21 cellular contexts compared by ENCODE assay signal in the genomic region with DNA sequence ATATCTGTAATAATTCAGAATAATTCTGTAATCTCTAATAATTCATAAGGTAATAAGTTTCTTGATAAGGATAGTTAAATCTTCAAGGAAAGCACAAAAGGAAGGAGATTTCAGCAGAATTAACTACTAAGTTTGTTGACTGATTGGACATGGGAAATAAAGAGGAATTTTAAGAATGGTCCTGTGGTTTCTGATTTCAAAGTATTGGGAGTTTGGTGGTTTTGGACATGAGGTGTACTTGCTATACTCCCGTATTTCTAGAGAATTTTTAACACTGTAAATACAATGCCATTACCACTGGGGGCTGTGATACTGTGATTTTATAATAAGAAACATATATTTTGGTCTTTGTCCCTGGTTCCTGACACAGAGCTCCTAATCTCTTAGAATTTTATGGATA.
DNase-seq lines count a peak whose midpoint lies in the region; ATAC-seq, FAIRE-seq and TF ChIP-seq lines count a peak whose summit lies in the region.
"Had no signal": no experiment of that assay in that cellular context is flagged by ENCODE, and none has a peak within 500 bp of the region (broad histone marks: within the 10 kb centered on the region; RNA-seq: fewer than 3 reads in every experiment).

No MANE protein-coding gene starts in this region.

- no peak overlapping the region for H3K27ac ChIP-seq in A549
- H3K27ac ChIP-seq: 22Rv1 had no signal

- H3K9me3 ChIP-seq in A549, result no peaks in the 10 kb centered on the region
- H3K9me3 ChIP-seq: BE2C had no signal

- no peak for TF ChIP-seq EP300 in A549 (IDR thresholded peaks at IDR 0.05)

- WGBS in A549 (ENCODE audit: missing lambda C conversion rate), result 73% methylated on average over 1 of the region's 1 CpG

- POLR2A ChIA-PET in A549 (lab: Yijun Ruan, JAX), result no interaction called here

- no peak overlapping the region for H3K4me2 ChIP-seq in A549
- H3K4me2 ChIP-seq: GM23338 had no signal

- TF ChIP-seq POLR2A in A549 (IDR thresholded peaks at IDR 0.05; ENCODE audit: low read length), result no peak

- TF ChIP-seq CTCF in A549 (IDR thresholded peaks at IDR 0.05), result no peak
- TF ChIP-seq CTCF in astrocyte of the cerebellum (IDR thresholded peaks at IDR 0.05; ENCODE audit: low read depth, low read length, missing control alignments), result no peak

- FAIRE-seq in A549 (lab: Jason Lieb, UNC), result peak; percentile 43
- FAIRE-seq: GM12891, RCC 7860 had no signal

- no peak for ATAC-seq in A549
- ATAC-seq in Right ventricle myocardium superior (ENCODE audit: poor library complexity), result no peak
- no peak for ATAC-seq in GM18517 (IDR thresholded peaks at IDR 0.05; ENCODE audit: unreplicated experiment)
- ATAC-seq: GM23338, Right ventricle myocardium inferior had no signal

- DNase-seq in A549 (ENCODE audit: low read depth in 1 of 2, low spot score in 1 of 2) (no peak), ELR (ENCODE audit: low read depth) (peak; percentile 6), astrocyte of the cerebellum (ENCODE audit: low read depth) (peak; percentile 64), iris pigment epithelial cell (ENCODE audit: low read depth) (peak; percentile 43), HK-2 (ENCODE audit: unreplicated experiment) (no peak), Right ventricle myocardium superior (no peak), HuH-7 (ENCODE audit: low spot score) (no peak)
- DNase-seq: BE2C, HCEC 1CT, KG1, MV-4-11, NCI-H1105 treated with DMSO at 0.1 percent for 48 hours, NCI-H2029 treated with DMSO at 0.1 percent for 48 hours, NCI-H526 treated with DMSO at 0.1 percent for 48 hours, OCI-M1 had no signal

- no peaks in the 10 kb centered on the region; the same call in 2 of the 3 replicates for H3K4me1 ChIP-seq in A549
- H3K4me1 ChIP-seq: BE2C had no signal

- H3K4me3 ChIP-seq in A549 (no peak overlapping the region), astrocyte of the cerebellum (ENCODE audit: low read depth, low read length) (no peak overlapping the region)
- H3K4me3 ChIP-seq: GM23338 had no signal

- intact Hi-C loops in Right ventricle myocardium superior (cut with DNase I), result no loop called here

- CTCF ChIA-PET in A549 (lab: Yijun Ruan, JAX), result interaction anchor here (0.6 kb wide), 1 partner anchor 152 kb away, joined by 3 read pairs; no protein-coding TSS in a partner anchor

- in situ Hi-C loops in astrocyte of the cerebellum (cut with HindIII; ENCODE audit: low sequenced_read_pairs), result no loop called here

- no peak for TF ChIP-seq RAD21 in A549 (conservative IDR thresholded peaks at IDR 0.05 in 1 of 2, IDR thresholded peaks at IDR 0.05 in 1 of 2)

TF ChIP-seq in A549, 52 proteins besides CTCF, POLR2A, EP300 and RAD21:
- TF ChIP-seq, protein P1, sequence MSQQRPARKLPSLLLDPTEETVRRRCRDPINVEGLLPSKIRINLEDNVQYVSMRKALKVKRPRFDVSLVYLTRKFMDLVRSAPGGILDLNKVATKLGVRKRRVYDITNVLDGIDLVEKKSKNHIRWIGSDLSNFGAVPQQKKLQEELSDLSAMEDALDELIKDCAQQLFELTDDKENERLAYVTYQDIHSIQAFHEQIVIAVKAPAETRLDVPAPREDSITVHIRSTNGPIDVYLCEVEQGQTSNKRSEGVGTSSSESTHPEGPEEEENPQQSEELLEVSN (IDR thresholded peaks at IDR 0.05; ENCODE audit: borderline replicate concordance, low read depth), result no peak
- TF ChIP-seq RFX5 (IDR thresholded peaks at IDR 0.05) (no peak), MAFK (IDR thresholded peaks at IDR 0.05; ENCODE audit: partially characterized antibody) (no peak), POLR2AphosphoS2 (conservative IDR thresholded peaks at IDR 0.05; ENCODE audit: low read length) (no peak), CBX8 (IDR thresholded peaks at IDR 0.05) (no peak), FOSB (CRISPR knock-in tag; IDR thresholded peaks at IDR 0.05) (no peak), TP53 (CRISPR knock-in tag; IDR thresholded peaks at IDR 0.05) (no peak), FOXS1 (CRISPR knock-in tag; IDR thresholded peaks at IDR 0.05) (no peak), HEYL (CRISPR knock-in tag; IDR thresholded peaks at IDR 0.05) (no peak), CEBPB (IDR thresholded peaks at IDR 0.05) (no peak), NR3C1 (IDR thresholded peaks at IDR 0.05) (no peak), ESRRA (IDR thresholded peaks at IDR 0.05; ENCODE audit: borderline replicate concordance, low read length) (no peak), TFCP2L1 (CRISPR knock-in tag; IDR thresholded peaks at IDR 0.05) (no peak), ZNF302 (CRISPR knock-in tag; IDR thresholded peaks at IDR 0.05) (no peak)
- TF ChIP-seq, protein P2, sequence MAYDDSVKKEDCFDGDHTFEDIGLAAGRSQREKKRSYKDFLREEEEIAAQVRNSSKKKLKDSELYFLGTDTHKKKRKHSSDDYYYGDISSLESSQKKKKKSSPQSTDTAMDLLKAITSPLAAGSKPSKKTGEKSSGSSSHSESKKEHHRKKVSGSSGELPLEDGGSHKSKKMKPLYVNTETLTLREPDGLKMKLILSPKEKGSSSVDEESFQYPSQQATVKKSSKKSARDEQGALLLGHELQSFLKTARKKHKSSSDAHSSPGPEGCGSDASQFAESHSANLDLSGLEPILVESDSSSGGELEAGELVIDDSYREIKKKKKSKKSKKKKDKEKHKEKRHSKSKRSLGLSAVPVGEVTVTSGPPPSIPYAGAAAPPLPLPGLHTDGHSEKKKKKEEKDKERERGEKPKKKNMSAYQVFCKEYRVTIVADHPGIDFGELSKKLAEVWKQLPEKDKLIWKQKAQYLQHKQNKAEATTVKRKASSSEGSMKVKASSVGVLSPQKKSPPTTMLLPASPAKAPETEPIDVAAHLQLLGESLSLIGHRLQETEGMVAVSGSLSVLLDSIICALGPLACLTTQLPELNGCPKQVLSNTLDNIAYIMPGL (CRISPR knock-in tag; IDR thresholded peaks at IDR 0.05; ENCODE audit: borderline replicate concordance), result no peak
- TF ChIP-seq, protein P3, sequence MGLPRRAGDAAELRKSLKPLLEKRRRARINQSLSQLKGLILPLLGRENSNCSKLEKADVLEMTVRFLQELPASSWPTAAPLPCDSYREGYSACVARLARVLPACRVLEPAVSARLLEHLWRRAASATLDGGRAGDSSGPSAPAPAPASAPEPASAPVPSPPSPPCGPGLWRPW (IDR thresholded peaks at IDR 0.05), result no peak
- TF ChIP-seq, protein P4, sequence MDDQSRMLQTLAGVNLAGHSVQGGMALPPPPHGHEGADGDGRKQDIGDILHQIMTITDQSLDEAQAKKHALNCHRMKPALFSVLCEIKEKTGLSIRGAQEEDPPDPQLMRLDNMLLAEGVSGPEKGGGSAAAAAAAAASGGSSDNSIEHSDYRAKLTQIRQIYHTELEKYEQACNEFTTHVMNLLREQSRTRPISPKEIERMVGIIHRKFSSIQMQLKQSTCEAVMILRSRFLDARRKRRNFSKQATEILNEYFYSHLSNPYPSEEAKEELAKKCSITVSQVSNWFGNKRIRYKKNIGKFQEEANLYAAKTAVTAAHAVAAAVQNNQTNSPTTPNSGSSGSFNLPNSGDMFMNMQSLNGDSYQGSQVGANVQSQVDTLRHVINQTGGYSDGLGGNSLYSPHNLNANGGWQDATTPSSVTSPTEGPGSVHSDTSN (IDR thresholded peaks at IDR 0.05), result no peak
- TF ChIP-seq, protein P5, sequence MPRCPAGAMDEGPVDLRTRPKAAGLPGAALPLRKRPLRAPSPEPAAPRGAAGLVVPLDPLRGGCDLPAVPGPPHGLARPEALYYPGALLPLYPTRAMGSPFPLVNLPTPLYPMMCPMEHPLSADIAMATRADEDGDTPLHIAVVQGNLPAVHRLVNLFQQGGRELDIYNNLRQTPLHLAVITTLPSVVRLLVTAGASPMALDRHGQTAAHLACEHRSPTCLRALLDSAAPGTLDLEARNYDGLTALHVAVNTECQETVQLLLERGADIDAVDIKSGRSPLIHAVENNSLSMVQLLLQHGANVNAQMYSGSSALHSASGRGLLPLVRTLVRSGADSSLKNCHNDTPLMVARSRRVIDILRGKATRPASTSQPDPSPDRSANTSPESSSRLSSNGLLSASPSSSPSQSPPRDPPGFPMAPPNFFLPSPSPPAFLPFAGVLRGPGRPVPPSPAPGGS (IDR thresholded peaks at IDR 0.05), result no peak
- TF ChIP-seq, protein P6, sequence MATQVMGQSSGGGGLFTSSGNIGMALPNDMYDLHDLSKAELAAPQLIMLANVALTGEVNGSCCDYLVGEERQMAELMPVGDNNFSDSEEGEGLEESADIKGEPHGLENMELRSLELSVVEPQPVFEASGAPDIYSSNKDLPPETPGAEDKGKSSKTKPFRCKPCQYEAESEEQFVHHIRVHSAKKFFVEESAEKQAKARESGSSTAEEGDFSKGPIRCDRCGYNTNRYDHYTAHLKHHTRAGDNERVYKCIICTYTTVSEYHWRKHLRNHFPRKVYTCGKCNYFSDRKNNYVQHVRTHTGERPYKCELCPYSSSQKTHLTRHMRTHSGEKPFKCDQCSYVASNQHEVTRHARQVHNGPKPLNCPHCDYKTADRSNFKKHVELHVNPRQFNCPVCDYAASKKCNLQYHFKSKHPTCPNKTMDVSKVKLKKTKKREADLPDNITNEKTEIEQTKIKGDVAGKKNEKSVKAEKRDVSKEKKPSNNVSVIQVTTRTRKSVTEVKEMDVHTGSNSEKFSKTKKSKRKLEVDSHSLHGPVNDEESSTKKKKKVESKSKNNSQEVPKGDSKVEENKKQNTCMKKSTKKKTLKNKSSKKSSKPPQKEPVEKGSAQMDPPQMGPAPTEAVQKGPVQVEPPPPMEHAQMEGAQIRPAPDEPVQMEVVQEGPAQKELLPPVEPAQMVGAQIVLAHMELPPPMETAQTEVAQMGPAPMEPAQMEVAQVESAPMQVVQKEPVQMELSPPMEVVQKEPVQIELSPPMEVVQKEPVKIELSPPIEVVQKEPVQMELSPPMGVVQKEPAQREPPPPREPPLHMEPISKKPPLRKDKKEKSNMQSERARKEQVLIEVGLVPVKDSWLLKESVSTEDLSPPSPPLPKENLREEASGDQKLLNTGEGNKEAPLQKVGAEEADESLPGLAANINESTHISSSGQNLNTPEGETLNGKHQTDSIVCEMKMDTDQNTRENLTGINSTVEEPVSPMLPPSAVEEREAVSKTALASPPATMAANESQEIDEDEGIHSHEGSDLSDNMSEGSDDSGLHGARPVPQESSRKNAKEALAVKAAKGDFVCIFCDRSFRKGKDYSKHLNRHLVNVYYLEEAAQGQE (IDR thresholded peaks at IDR 0.05), result no peak
- TF ChIP-seq, protein P7, sequence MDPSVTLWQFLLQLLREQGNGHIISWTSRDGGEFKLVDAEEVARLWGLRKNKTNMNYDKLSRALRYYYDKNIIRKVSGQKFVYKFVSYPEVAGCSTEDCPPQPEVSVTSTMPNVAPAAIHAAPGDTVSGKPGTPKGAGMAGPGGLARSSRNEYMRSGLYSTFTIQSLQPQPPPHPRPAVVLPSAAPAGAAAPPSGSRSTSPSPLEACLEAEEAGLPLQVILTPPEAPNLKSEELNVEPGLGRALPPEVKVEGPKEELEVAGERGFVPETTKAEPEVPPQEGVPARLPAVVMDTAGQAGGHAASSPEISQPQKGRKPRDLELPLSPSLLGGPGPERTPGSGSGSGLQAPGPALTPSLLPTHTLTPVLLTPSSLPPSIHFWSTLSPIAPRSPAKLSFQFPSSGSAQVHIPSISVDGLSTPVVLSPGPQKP (IDR thresholded peaks at IDR 0.05; ENCODE audit: low read depth, low read length), result no peak

Comparison
In these comparisons a context has a peak if more than half of its experiments do, and no peak if none do; other contexts are left out.
1. DNase-seq: peak in ELR (single experiment), astrocyte of the cerebellum (single experiment) and iris pigment epithelial cell (single experiment); none in A549 (0 of 2), HK-2 (single experiment), Right ventricle myocardium superior (single experiment) and HuH-7 (single experiment).